Comparison of ENCODE assay signal across 8 cellular contexts in genomic region chr19:45506991-45507863, GRCh38. TPM values are rescaled to one million over a fixed set of nuclear protein-coding genes. Genes with fewer than 3 reads are reported as not detected.
DNase-seq lines count a peak whose midpoint lies in the region; ATAC-seq lines count a peak whose summit lies in the region.

Gene VASP (plus strand): TSS chr19:45507479. CDS start chr19:45507772, 293 bp downstream.

- peak; percentile 33 for DNase-seq in DMS114 treated with DMSO at 0.1 percent for 48 hours (lab: John Stamatoyannopoulos, UW; ENCODE audit: unreplicated experiment)
- peak; percentile 89 for DNase-seq in HuH-7 (ENCODE audit: low spot score)
- peak; percentile 93 for DNase-seq in RKO (ENCODE audit: low spot score)
- DNase-seq in activated T-cell treated with anti-CD3 and anti-CD28 coated beads, Interleukin-2, amount 50 U/mL, for 72 hours, result peak; percentile 93 to 95
- peak; percentile 75 for DNase-seq in fibroblast of gingiva (ENCODE audit: low read depth)
- DNase-seq in naive thymus-derived CD8-positive, alpha-beta T cell, result peak; percentile 84 to 95 (median 92)
- DNase-seq in stimulated activated naive B cell treated with anti-CD40 and anti-IgM and Interleukin-4, amounts not matched to agents 10 μg/mL and 1 μg/mL and 100 μg/mL, for 72 hours, result peak; percentile 90

- H3K36me3 Mint-ChIP-seq in activated T-cell treated with anti-CD3 and anti-CD28 coated beads, Interleukin-2, amount 50 U/mL, for 72 hours (ENCODE audit: insufficient read depth in 2 of 2), result peaks cover 4 to 6% of the 10 kb centered on the region in 2 donors
- peaks cover 0 to 11% (median 0%) of the 10 kb centered on the region in 3 donors for H3K36me3 Mint-ChIP-seq in naive thymus-derived CD8-positive, alpha-beta T cell
- peaks cover 19 to 30% of the 10 kb centered on the region in 2 donors for H3K36me3 Mint-ChIP-seq in stimulated activated naive B cell treated with anti-CD40 and anti-IgM and Interleukin-4, amounts not matched to agents 10 μg/mL and 1 μg/mL and 100 μg/mL, for 72 hours

- POLR2A ChIA-PET in naive thymus-derived CD8-positive, alpha-beta T cell (lab: Charles Lee), result interaction anchor here (0.6 to 2.4 kb wide), 7 partner anchors 8 to 146 kb away, joined by 3 to 13 read pairs (median 5); partner anchors contain the start of gene PPM1N

- peak within 1 kb of the TSS; percentile 98 to 99 for H3K4me3 Mint-ChIP-seq in activated T-cell treated with anti-CD3 and anti-CD28 coated beads, Interleukin-2, amount 50 U/mL, for 72 hours
- peak within 1 kb of the TSS; percentile 91 to 98 (median 96) for H3K4me3 Mint-ChIP-seq in naive thymus-derived CD8-positive, alpha-beta T cell
- H3K4me3 Mint-ChIP-seq in stimulated activated naive B cell treated with anti-CD40 and anti-IgM and Interleukin-4, amounts not matched to agents 10 μg/mL and 1 μg/mL and 100 μg/mL, for 72 hours, result peak within 1 kb of the TSS; percentile 83 to 97

- ATAC-seq in GM21515 (IDR thresholded peaks at IDR 0.05; ENCODE audit: unreplicated experiment), result peak; percentile 47
- peak; percentile 68 to 70 for ATAC-seq in activated T-cell treated with anti-CD3 and anti-CD28 coated beads, Interleukin-2, amount 50 U/mL, for 72 hours (replicated peaks in 1 of 2)
- peak; percentile 69 to 72 for ATAC-seq in naive thymus-derived CD8-positive, alpha-beta T cell
- ATAC-seq in stimulated activated naive B cell treated with anti-CD40 and anti-IgM and Interleukin-4, amounts not matched to agents 10 μg/mL and 1 μg/mL and 100 μg/mL, for 72 hours (replicated peaks), result peak; percentile 67 to 73

- no peaks in the 10 kb centered on the region for H3K27me3 Mint-ChIP-seq in activated T-cell treated with anti-CD3 and anti-CD28 coated beads, Interleukin-2, amount 50 U/mL, for 72 hours (ENCODE audit: low read depth)
- H3K27me3 Mint-ChIP-seq in naive thymus-derived CD8-positive, alpha-beta T cell, result no peaks in the 10 kb centered on the region
- H3K27me3 Mint-ChIP-seq in stimulated activated naive B cell treated with anti-CD40 and anti-IgM and Interleukin-4, amounts not matched to agents 10 μg/mL and 1 μg/mL and 100 μg/mL, for 72 hours, result no peaks in the 10 kb centered on the region

- peak within 1 kb of the TSS; percentile 96 for H3K27ac Mint-ChIP-seq in activated T-cell treated with anti-CD3 and anti-CD28 coated beads, Interleukin-2, amount 50 U/mL, for 72 hours
- H3K27ac Mint-ChIP-seq in naive thymus-derived CD8-positive, alpha-beta T cell, result peak within 1 kb of the TSS; percentile 91 to 99 (median 96)
- peak within 1 kb of the TSS; percentile 97 for H3K27ac Mint-ChIP-seq in stimulated activated naive B cell treated with anti-CD40 and anti-IgM and Interleukin-4, amounts not matched to agents 10 μg/mL and 1 μg/mL and 100 μg/mL, for 72 hours

- no peaks in the 10 kb centered on the region for H3K9me3 Mint-ChIP-seq in activated T-cell treated with anti-CD3 and anti-CD28 coated beads, Interleukin-2, amount 50 U/mL, for 72 hours
- no peaks in the 10 kb centered on the region for H3K9me3 Mint-ChIP-seq in naive thymus-derived CD8-positive, alpha-beta T cell
- H3K9me3 Mint-ChIP-seq in stimulated activated naive B cell treated with anti-CD40 and anti-IgM and Interleukin-4, amounts not matched to agents 10 μg/mL and 1 μg/mL and 100 μg/mL, for 72 hours, result no peaks in the 10 kb centered on the region

- H3K4me1 Mint-ChIP-seq in activated T-cell treated with anti-CD3 and anti-CD28 coated beads, Interleukin-2, amount 50 U/mL, for 72 hours (ENCODE audit: low read depth), result peaks cover 42% of the 10 kb centered on the region
- H3K4me1 Mint-ChIP-seq in naive thymus-derived CD8-positive, alpha-beta T cell, result peaks cover 12 to 61% (median 42%) of the 10 kb centered on the region in 4 donors
- peaks cover 35 to 48% of the 10 kb centered on the region in 2 donors for H3K4me1 Mint-ChIP-seq in stimulated activated naive B cell treated with anti-CD40 and anti-IgM and Interleukin-4, amounts not matched to agents 10 μg/mL and 1 μg/mL and 100 μg/mL, for 72 hours

RNA-seq across cellular contexts. Expression of gene VASP, which starts in this region (rescaled TPM):
- 100 to 1,000 TPM; 120 to 133 TPM for total RNA-seq in activated T-cell treated with anti-CD3 and anti-CD28 coated beads, Interleukin-2, amount 50 U/mL, for 72 hours
- 10 to 100 TPM; 72.0 to 72.1 TPM for total RNA-seq in naive thymus-derived CD8-positive, alpha-beta T cell
- 10 to 100 TPM; 39.9 to 49.6 (median 49.0) TPM for polyA plus RNA-seq in naive thymus-derived CD8-positive, alpha-beta T cell

Comparison
In these comparisons a context has a peak if more than half of its experiments do, and no peak if none do; other contexts are left out.
1. Peak in every context shown above with its lines: DNase-seq and ATAC-seq.
2. DNase-seq: peak in every context shown above with its lines; median percentile 94 in activated T-cell treated with anti-CD3 and anti-CD28 coated beads, Interleukin-2, amount 50 U/mL, for 72 hours; 93 in RKO; 92 in naive thymus-derived CD8-positive, alpha-beta T cell; 90 in stimulated activated naive B cell treated with anti-CD40 and anti-IgM and Interleukin-4, amounts not matched to agents 10 μg/mL and 1 μg/mL and 100 μg/mL, for 72 hours; 89 in HuH-7; 75 in fibroblast of gingiva; 33 in DMS114 treated with DMSO at 0.1 percent for 48 hours.